9 cellular contexts compared by ENCODE assay signal in the genomic region with DNA sequence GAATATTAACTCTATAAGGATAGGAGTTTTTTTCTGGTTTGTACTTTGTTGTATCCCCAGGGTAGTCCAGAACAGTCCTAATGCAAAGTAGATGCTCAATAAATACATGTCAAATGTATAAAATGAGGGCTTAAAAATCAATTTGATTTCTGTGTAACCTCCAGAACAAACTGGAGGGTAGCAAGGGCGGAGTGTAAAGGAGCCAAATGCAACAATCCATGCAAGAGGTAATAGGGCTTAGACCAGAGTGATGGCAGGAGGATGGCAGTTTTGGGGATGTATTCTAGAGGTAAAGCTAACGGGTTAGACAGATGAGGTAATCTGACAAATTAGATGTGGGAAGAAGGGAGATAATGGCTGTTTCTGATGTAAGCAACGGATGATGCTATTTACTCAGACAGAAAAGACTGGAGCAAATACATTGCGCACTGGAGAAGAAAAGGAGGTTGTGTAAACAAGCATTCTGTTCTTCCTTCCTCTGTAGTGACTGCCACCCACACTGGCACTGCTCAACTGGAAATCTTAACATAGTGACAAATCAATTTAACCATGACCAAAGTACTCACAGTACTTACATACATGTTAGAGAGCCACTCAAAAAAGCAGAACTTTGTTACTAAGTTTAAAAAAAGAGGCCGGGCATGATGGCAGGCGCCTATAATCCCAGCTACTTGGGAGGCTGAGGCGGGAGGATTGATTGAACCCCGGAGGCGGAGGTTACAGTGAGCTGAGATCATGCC. TPM values are rescaled to one million over a fixed set of nuclear protein-coding genes. Genes with fewer than 3 reads are reported as not detected.
A peak's percentile ranks its signal among the peaks of the same experiment; 100 is the strongest.
DNase-seq lines count a peak whose midpoint lies in the region; ATAC-seq and TF ChIP-seq lines count a peak whose summit lies in the region.
"Had no signal": no experiment of that assay in that cellular context is flagged by ENCODE, and none has a peak within 500 bp of the region (broad histone marks: within the 10 kb centered on the region; RNA-seq: fewer than 3 reads in every experiment).

No MANE protein-coding gene starts in this region.

- H3K27me3 ChIP-seq in heart right ventricle, result no peaks in the 10 kb centered on the region
- H3K27me3 ChIP-seq in right atrium auricular region, result no peaks in the 10 kb centered on the region
- H3K27me3 ChIP-seq in RWPE2 (ENCODE audit: insufficient read depth, poor library complexity, severe bottlenecking), result no peaks in the 10 kb centered on the region
- H3K27me3 ChIP-seq in upper lobe of right lung, result no peaks in the 10 kb centered on the region
- H3K27me3 ChIP-seq in BE2C, result no peaks in the 10 kb centered on the region

- peaks cover 1% of the 10 kb centered on the region for H3K27me3 Mint-ChIP-seq in glutamatergic neuron (ENCODE audit: unreplicated experiment)

- no peaks in the 10 kb centered on the region for H3K36me3 Mint-ChIP-seq in glutamatergic neuron (ENCODE audit: unreplicated experiment)

- TF ChIP-seq CTCF in heart right ventricle (IDR thresholded peaks at IDR 0.05), result no peak
- no peak for TF ChIP-seq CTCF in right atrium auricular region (IDR thresholded peaks at IDR 0.05)
- TF ChIP-seq CTCF in RWPE2 (IDR thresholded peaks at IDR 0.05; ENCODE audit: poor library complexity, severe bottlenecking), result no peak
- TF ChIP-seq CTCF in glutamatergic neuron (IDR thresholded peaks at IDR 0.05; ENCODE audit: partially characterized antibody, unreplicated experiment), result no peak
- TF ChIP-seq CTCF in upper lobe of right lung (IDR thresholded peaks at IDR 0.05), result no peak
- no peak for TF ChIP-seq CTCF in BE2C (IDR thresholded peaks at IDR 0.05; ENCODE audit: low read depth, low read length)

- H3K36me3 ChIP-seq in heart right ventricle (peaks cover 0 to 34% (median 11%) of the 10 kb centered on the region in 9 donors), right atrium auricular region (peaks cover 14% of the 10 kb centered on the region), RWPE2 (ENCODE audit: low read depth) (peaks cover 20% of the 10 kb centered on the region), upper lobe of right lung (peaks cover 27% of the 10 kb centered on the region), BE2C (peaks cover 7% of the 10 kb centered on the region)

- H3K27ac ChIP-seq in heart right ventricle, result peak overlapping the region in 1 of 10 donors; percentile 87
- H3K27ac ChIP-seq in right atrium auricular region, result no peak overlapping the region
- H3K27ac ChIP-seq in RWPE2 (ENCODE audit: poor library complexity, severe bottlenecking), result no peak overlapping the region
- H3K27ac ChIP-seq in upper lobe of right lung, result no peak overlapping the region
- no peak overlapping the region for H3K27ac ChIP-seq in caudate nucleus (ENCODE audit: low read depth, low read length)

- ATAC-seq in heart right ventricle (no peak), RWPE2 (ENCODE audit: low read depth) (no peak), upper lobe of right lung (peak; percentile 6), GM21515 (IDR thresholded peaks at IDR 0.05; ENCODE audit: unreplicated experiment) (no peak)

- H3K4me1 Mint-ChIP-seq in glutamatergic neuron (ENCODE audit: low read depth, unreplicated experiment), result peaks cover 12% of the 10 kb centered on the region

- H3K4me1 ChIP-seq in heart right ventricle (peaks cover 0 to 35% (median 23%) of the 10 kb centered on the region in 9 donors), right atrium auricular region (peaks cover 0 to 20% of the 10 kb centered on the region in 2 donors), RWPE2 (ENCODE audit: insufficient read depth, poor library complexity, severe bottlenecking) (peaks cover 27% of the 10 kb centered on the region), upper lobe of right lung (peaks cover 22% of the 10 kb centered on the region), BE2C (peaks cover 3% of the 10 kb centered on the region)

- intact Hi-C loops in heart right ventricle (cut with DNase I) (loop anchor here in 5 of 10 donors (5.0 to 10.0 kb wide), 5 partner anchors 60 to 195 kb away; a partner anchor contains a TSS), upper lobe of right lung (cut with DNase I) (no loop called here)

- WGBS in heart right ventricle, 2 donors, result 88 to 91% methylated on average over 9 of the region's 9 CpGs

- peaks cover 5% of the 10 kb centered on the region for H3K9me3 Mint-ChIP-seq in glutamatergic neuron (ENCODE audit: unreplicated experiment)

- H3K4me3 Mint-ChIP-seq in glutamatergic neuron (ENCODE audit: unreplicated experiment), result peak overlapping the region; percentile 78

- DNase-seq in heart right ventricle, result no peak
- no peak for DNase-seq in right atrium auricular region (ENCODE audit: low spot score)
- DNase-seq in RWPE2 (ENCODE audit: low spot score), result no peak
- no peak for DNase-seq in glutamatergic neuron
- no peak for DNase-seq in upper lobe of right lung
- DNase-seq in caudate nucleus (lab: John Stamatoyannopoulos, UW), result no peak
- no peak for DNase-seq in BE2C

- H3K9me3 ChIP-seq in heart right ventricle (no peaks in the 10 kb centered on the region), right atrium auricular region (no peaks in the 10 kb centered on the region), RWPE2 (ENCODE audit: severe bottlenecking) (no peaks in the 10 kb centered on the region), upper lobe of right lung (no peaks in the 10 kb centered on the region), BE2C (no peaks in the 10 kb centered on the region)

- no peak overlapping the region for H3K27ac Mint-ChIP-seq in glutamatergic neuron (ENCODE audit: unreplicated experiment)

- peak overlapping the region in 6 of 10 donors; percentile 77 to 87 (median 81) for H3K4me3 ChIP-seq in heart right ventricle
- H3K4me3 ChIP-seq in right atrium auricular region, result no peak overlapping the region
- H3K4me3 ChIP-seq in RWPE2 (ENCODE audit: severe bottlenecking), result peak overlapping the region; percentile 87
- peak overlapping the region; percentile 75 for H3K4me3 ChIP-seq in upper lobe of right lung
- no peak overlapping the region for H3K4me3 ChIP-seq in BE2C (ENCODE audit: low read depth, low read length)

RNA-seq across cellular contexts. Expression of a gene that starts 2.0 kb away (rescaled TPM):
- total RNA-seq in heart right ventricle, result 10 to 100 TPM in 9 of 10 donors, 1 to 10 TPM in 1; 9.3 to 20.4 (median 14.0) TPM
- polyA plus RNA-seq in heart right ventricle, result 10 to 100 TPM in 1 of 2 donors, 1 to 10 TPM in 1; 3.4 to 13.8 TPM
- total RNA-seq in right atrium auricular region, result 10 to 100 TPM; 10.1 to 11.3 TPM
- 26.3 TPM for total RNA-seq in glutamatergic neuron (ENCODE audit: unreplicated experiment)
- 16.4 TPM for total RNA-seq in upper lobe of right lung
- polyA plus RNA-seq in BE2C (2012; ENCODE audit: insufficient read depth, insufficient read length, low read depth), result 13.8 TPM

RNA-seq across cellular contexts. Expression of a gene that starts 58.8 kb away (rescaled TPM):
- 10 to 100 TPM in 7 of 10 donors, 1 to 10 TPM in 3; 2.7 to 84.5 (median 26.3) TPM for total RNA-seq in heart right ventricle
- 10 to 100 TPM in 1 of 2 donors, 1 to 10 TPM in 1; 3.0 to 72.3 TPM for polyA plus RNA-seq in heart right ventricle
- 1 to 10 TPM in 1 of 2 donors, not detected in 1; 1.5 TPM for total RNA-seq in right atrium auricular region
- total RNA-seq in glutamatergic neuron (ENCODE audit: unreplicated experiment), result 0.69 TPM
- total RNA-seq in upper lobe of right lung, result 0.90 TPM
- polyA plus RNA-seq in BE2C (2012; ENCODE audit: insufficient read depth, insufficient read length, low read depth), result 2.1 TPM
- total RNA-seq: lung microvascular endothelial cell had no signal

RNA-seq across cellular contexts. Expression of a gene that starts 59.9 kb away (rescaled TPM):
- total RNA-seq in heart right ventricle, result 10 to 100 TPM in 7 of 10 donors, 1 to 10 TPM in 3; 7.8 to 16.8 (median 10.9) TPM
- polyA plus RNA-seq in heart right ventricle, result 10 to 100 TPM in 1 of 2 donors, 1 to 10 TPM in 1; 7.1 to 44.3 TPM
- total RNA-seq in right atrium auricular region, result 1 to 10 TPM; 7.1 to 7.8 TPM
- 94.8 TPM for total RNA-seq in glutamatergic neuron (ENCODE audit: unreplicated experiment)
- total RNA-seq in upper lobe of right lung, result 30.0 TPM
- polyA plus RNA-seq in BE2C (2012; ENCODE audit: insufficient read depth, insufficient read length, low read depth), result 27.6 TPM

Comparison
In these comparisons a context has a peak if more than half of its experiments do, and no peak if none do; other contexts are left out.
1. H3K4me3 ChIP-seq: peak in heart right ventricle (6 of 10), RWPE2 (single experiment) and upper lobe of right lung (single experiment); none in right atrium auricular region (0 of 2) and BE2C (single experiment).